ENCODE assay signal across 10 cellular contexts in the genomic region with DNA sequence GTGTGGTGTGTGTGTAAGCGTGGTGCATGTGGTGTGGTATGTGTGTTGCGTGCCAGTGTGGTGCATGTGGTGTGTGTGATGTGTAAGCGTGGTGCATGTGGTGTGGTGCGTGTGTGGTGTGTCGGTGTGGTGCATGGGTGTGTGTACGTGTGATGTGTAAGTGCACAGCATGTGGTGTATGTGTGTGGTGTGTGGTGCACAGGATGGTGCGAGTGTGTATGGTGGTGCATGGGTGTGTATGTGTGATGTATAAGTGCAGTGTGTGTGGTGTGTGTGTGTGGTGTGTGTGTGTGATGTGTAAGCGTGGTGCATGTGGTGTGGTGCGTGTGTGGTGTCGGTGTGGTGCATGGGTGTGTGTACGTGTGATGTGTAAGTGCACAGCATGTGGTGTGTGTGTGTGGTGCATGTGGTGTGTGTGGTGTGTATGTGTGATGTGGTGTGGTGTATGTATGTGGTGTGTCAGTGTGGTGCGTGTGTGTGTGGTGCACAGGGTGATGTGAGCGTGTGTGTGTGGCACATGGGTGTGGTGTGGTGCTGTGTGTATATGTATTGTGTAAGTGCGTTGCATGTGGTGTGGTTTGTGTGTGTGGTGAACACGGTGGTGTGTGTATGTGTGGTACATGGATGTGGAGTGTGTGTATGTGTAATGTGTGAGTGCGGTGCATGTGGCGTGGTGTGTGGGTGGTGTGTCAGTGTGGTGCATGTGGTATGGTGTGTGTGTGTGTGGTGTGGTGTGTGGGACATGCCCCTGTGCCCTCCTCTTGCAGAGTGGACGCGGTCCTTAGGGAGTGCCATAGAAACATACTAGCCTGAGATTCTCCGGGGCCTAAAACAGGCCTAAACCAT. TPM values are rescaled to one million over a fixed set of nuclear protein-coding genes. Genes with fewer than 3 reads are reported as not detected.
DNase-seq lines count a peak whose midpoint lies in the region; ATAC-seq lines count a peak whose summit lies in the region.
"Had no signal": no experiment of that assay in that cellular context is flagged by ENCODE, and none has a peak within 500 bp of the region (broad histone marks: within the 10 kb centered on the region; RNA-seq: fewer than 3 reads in every experiment).

No MANE protein-coding gene starts in this region.

- peaks cover 17% of the 10 kb centered on the region for H3K4me1 Mint-ChIP-seq in stimulated activated naive CD8-positive, alpha-beta T cell treated with anti-CD3 and anti-CD28 coated beads, Interleukin-15, Interleukin-2, amounts not matched to agents 100 ng/mL and 50 ng/mL, for 24 hours (ENCODE audit: low read depth)
- peaks cover 13% of the 10 kb centered on the region for H3K4me1 Mint-ChIP-seq in activated T-helper 17 cell treated with anti-CD3 and anti-CD28 coated beads, Interleukin-2, amount 50 U/mL, for 72 hours
- peaks cover 14% of the 10 kb centered on the region for H3K4me1 Mint-ChIP-seq in memory B cell

- no peaks in the 10 kb centered on the region for H3K9me3 Mint-ChIP-seq in stimulated activated naive CD8-positive, alpha-beta T cell treated with anti-CD3 and anti-CD28 coated beads, Interleukin-15, Interleukin-2, amounts not matched to agents 100 ng/mL and 50 ng/mL, for 24 hours
- no peaks in the 10 kb centered on the region for H3K9me3 Mint-ChIP-seq in activated T-helper 17 cell treated with anti-CD3 and anti-CD28 coated beads, Interleukin-2, amount 50 U/mL, for 72 hours
- H3K9me3 Mint-ChIP-seq in memory B cell: no peaks in the 10 kb centered on the region
- H3K9me3 Mint-ChIP-seq: CD4-positive, CD25-positive, alpha-beta regulatory T cell had no signal

- ATAC-seq in stimulated activated naive CD8-positive, alpha-beta T cell treated with anti-CD3 and anti-CD28 coated beads, Interleukin-15, Interleukin-2, amounts not matched to agents 100 U/mL and 50 U/mL, for 24 hours: no peak
- ATAC-seq in activated T-helper 17 cell treated with anti-CD3 and anti-CD28 coated beads, Interleukin-2, amount 50 U/mL, for 72 hours (replicated peaks): no peak
- ATAC-seq in memory B cell (ENCODE audit: low read depth) (no peak), HG02678 (IDR thresholded peaks at IDR 0.05; ENCODE audit: unreplicated experiment) (no peak), GM19463 (IDR thresholded peaks at IDR 0.05; ENCODE audit: unreplicated experiment) (no peak)

- peaks cover 30% of the 10 kb centered on the region for H3K27me3 Mint-ChIP-seq in stimulated activated naive CD8-positive, alpha-beta T cell treated with anti-CD3 and anti-CD28 coated beads, Interleukin-15, Interleukin-2, amounts not matched to agents 100 ng/mL and 50 ng/mL, for 24 hours
- H3K27me3 Mint-ChIP-seq in activated T-helper 17 cell treated with anti-CD3 and anti-CD28 coated beads, Interleukin-2, amount 50 U/mL, for 72 hours: peaks cover 10% of the 10 kb centered on the region
- H3K27me3 Mint-ChIP-seq in memory B cell: peaks cover 18% of the 10 kb centered on the region

- H3K4me3 Mint-ChIP-seq in stimulated activated naive CD8-positive, alpha-beta T cell treated with anti-CD3 and anti-CD28 coated beads, Interleukin-15, Interleukin-2, amounts not matched to agents 100 ng/mL and 50 ng/mL, for 24 hours: peak overlapping the region; percentile 66
- H3K4me3 Mint-ChIP-seq in activated T-helper 17 cell treated with anti-CD3 and anti-CD28 coated beads, Interleukin-2, amount 50 U/mL, for 72 hours: peak overlapping the region; percentile 10
- peak overlapping the region; percentile 56 for H3K4me3 Mint-ChIP-seq in memory B cell

- DNase-seq in stimulated activated naive CD8-positive, alpha-beta T cell treated with anti-CD3 and anti-CD28 coated beads, Interleukin-15, Interleukin-2, amounts not matched to agents 100 U/mL and 50 U/mL, for 24 hours: no peak
- DNase-seq in memory B cell (ENCODE audit: low spot score in 2 of 2) (no peak), hippocampal formation (lab: John Stamatoyannopoulos, UW) (no peak), mesenteric fat pad (ENCODE audit: low spot score) (no peak)
- DNase-seq: NCI-H2029 treated with DMSO at 0.1 percent for 48 hours had no signal

- H3K27ac Mint-ChIP-seq in stimulated activated naive CD8-positive, alpha-beta T cell treated with anti-CD3 and anti-CD28 coated beads, Interleukin-15, Interleukin-2, amounts not matched to agents 100 ng/mL and 50 ng/mL, for 24 hours: peak overlapping the region; percentile 91
- H3K27ac Mint-ChIP-seq in activated T-helper 17 cell treated with anti-CD3 and anti-CD28 coated beads, Interleukin-2, amount 50 U/mL, for 72 hours: no peak overlapping the region
- H3K27ac Mint-ChIP-seq in memory B cell: no peak overlapping the region
- H3K27ac Mint-ChIP-seq: CD4-positive, CD25-positive, alpha-beta regulatory T cell had no signal

- no peaks in the 10 kb centered on the region for H3K36me3 Mint-ChIP-seq in stimulated activated naive CD8-positive, alpha-beta T cell treated with anti-CD3 and anti-CD28 coated beads, Interleukin-15, Interleukin-2, amounts not matched to agents 100 ng/mL and 50 ng/mL, for 24 hours (ENCODE audit: low read depth)
- no peaks in the 10 kb centered on the region for H3K36me3 Mint-ChIP-seq in activated T-helper 17 cell treated with anti-CD3 and anti-CD28 coated beads, Interleukin-2, amount 50 U/mL, for 72 hours (ENCODE audit: low read depth)
- H3K36me3 Mint-ChIP-seq in memory B cell: no peaks in the 10 kb centered on the region
- H3K36me3 Mint-ChIP-seq: CD4-positive, CD25-positive, alpha-beta regulatory T cell had no signal

RNA-seq across cellular contexts. Expression of a gene that starts 1.1 kb away (rescaled TPM):
- total RNA-seq in activated T-helper 17 cell treated with anti-CD3 and anti-CD28 coated beads, Interleukin-2, amount 50 U/mL, for 72 hours: 1 to 10 TPM; 4.6 to 8.2 TPM
- total RNA-seq in mesenteric fat pad: 125 TPM

RNA-seq across cellular contexts. Expression of a gene that starts 55.3 kb away (rescaled TPM):
- 10 to 100 TPM; 18.5 to 37.2 TPM for total RNA-seq in activated T-helper 17 cell treated with anti-CD3 and anti-CD28 coated beads, Interleukin-2, amount 50 U/mL, for 72 hours
- total RNA-seq in mesenteric fat pad: 19.8 TPM

Comparison
In these comparisons a context has a peak if more than half of its experiments do, and no peak if none do; other contexts are left out.
1. H3K4me3 Mint-ChIP-seq: peak in every context shown above with its lines; median percentile 66 in stimulated activated naive CD8-positive, alpha-beta T cell treated with anti-CD3 and anti-CD28 coated beads, Interleukin-15, Interleukin-2, amounts not matched to agents 100 ng/mL and 50 ng/mL, for 24 hours; 56 in memory B cell; 10 in activated T-helper 17 cell treated with anti-CD3 and anti-CD28 coated beads, Interleukin-2, amount 50 U/mL, for 72 hours.
2. RNA of a gene that starts 1.1 kb away (total RNA-seq): 125 TPM in mesenteric fat pad (single experiment); 4.6 to 8.2 TPM in activated T-helper 17 cell treated with anti-CD3 and anti-CD28 coated beads, Interleukin-2, amount 50 U/mL, for 72 hours; every median in the first group is over 10 times any median in the second.